Comparison of ENCODE assay signal across 8 cellular contexts in the genomic region with DNA sequence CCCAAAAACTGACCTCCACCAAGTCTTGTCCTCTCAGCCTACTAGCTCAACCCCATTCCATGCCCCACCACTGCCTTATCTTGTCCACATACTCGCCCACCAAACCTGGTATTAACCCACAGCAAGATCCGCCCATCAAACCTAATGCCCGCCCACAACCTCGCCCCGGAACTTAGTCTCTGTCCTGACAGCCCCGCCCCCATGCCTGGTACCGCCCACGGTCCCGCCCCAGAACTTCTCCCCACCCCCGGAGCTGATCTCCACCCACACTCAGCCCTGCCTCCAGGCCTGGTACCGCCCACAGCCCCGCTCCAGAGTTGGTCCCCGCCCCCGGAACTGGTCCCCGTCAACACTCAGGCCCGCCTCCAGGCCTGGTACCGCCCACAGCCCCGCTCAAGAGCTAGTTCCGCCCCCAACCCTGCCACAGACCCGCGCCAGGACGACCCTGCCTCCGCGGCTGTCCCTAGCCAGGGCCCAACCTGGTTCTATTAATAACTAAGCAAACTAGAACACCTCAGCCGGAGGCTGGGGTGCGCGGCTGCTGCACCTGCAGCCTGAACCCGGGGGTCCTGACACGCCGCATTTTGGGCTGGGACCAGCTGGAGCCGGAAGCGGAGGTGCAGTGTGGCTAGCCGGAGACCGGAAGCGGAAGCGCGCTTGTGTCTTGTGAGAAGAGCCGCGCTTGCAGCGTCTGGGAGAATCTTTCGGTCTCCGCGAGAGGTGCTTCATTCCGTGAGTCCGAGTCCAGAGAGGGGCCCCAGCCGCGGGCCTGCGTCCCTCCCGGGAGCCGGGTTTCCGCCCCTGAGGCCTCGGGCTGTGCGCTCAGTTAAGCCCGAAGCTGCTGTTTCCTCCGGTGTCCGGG. TPM values are rescaled to one million over a fixed set of nuclear protein-coding genes. Genes with fewer than 3 reads are reported as not detected.
A peak's percentile ranks its signal among the peaks of the same experiment; 100 is the strongest.
DNase-seq lines count a peak whose midpoint lies in the region; ATAC-seq and TF ChIP-seq lines count a peak whose summit lies in the region.

A gene (plus strand): TSS at position 662 of the 862 bp plus-strand sequence. CDS start 5,372 bp downstream, outside the sequence.

- H3K27me3 Mint-ChIP-seq in activated T-helper 2 cell treated with anti-CD3 and anti-CD28 coated beads, Interferon-gamma antibody, Interleukin-2, Interleukin-4, amounts not matched to agents 10 μg/mL and 5 μg/mL and 100 μg/mL, durations not matched to agents 14 hours and 24 hours and 36 hours (ENCODE audit: low read depth): no peaks in the 10 kb centered on the region
- H3K27me3 Mint-ChIP-seq in natural killer cell (ENCODE audit: low read depth in 2 of 2): no peaks in the 10 kb centered on the region

- H3K4me3 Mint-ChIP-seq in activated T-helper 2 cell treated with anti-CD3 and anti-CD28 coated beads, Interferon-gamma antibody, Interleukin-2, Interleukin-4, amounts not matched to agents 10 μg/mL and 5 μg/mL and 100 μg/mL, durations not matched to agents 14 hours and 24 hours and 36 hours (ENCODE audit: low read depth): peak within 1 kb of the TSS; percentile 94
- peak within 1 kb of the TSS; percentile 96 for H3K4me3 Mint-ChIP-seq in natural killer cell

- H3K4me1 Mint-ChIP-seq in activated T-helper 2 cell treated with anti-CD3 and anti-CD28 coated beads, Interferon-gamma antibody, Interleukin-2, Interleukin-4, amounts not matched to agents 10 μg/mL and 5 μg/mL and 100 μg/mL, durations not matched to agents 14 hours and 24 hours and 36 hours (ENCODE audit: low read depth): peaks cover 9% of the 10 kb centered on the region
- H3K4me1 Mint-ChIP-seq in natural killer cell: peaks cover 0 to 13% of the 10 kb centered on the region in 2 donors

- peaks cover 44% of the 10 kb centered on the region for H3K36me3 Mint-ChIP-seq in activated T-helper 2 cell treated with anti-CD3 and anti-CD28 coated beads, Interferon-gamma antibody, Interleukin-2, Interleukin-4, amounts not matched to agents 10 μg/mL and 5 μg/mL and 100 μg/mL, durations not matched to agents 14 hours and 24 hours and 36 hours (ENCODE audit: low read depth)
- H3K36me3 Mint-ChIP-seq in natural killer cell: no peaks in the 10 kb centered on the region

- POLR2A ChIA-PET in RWPE1 (lab: Yijun Ruan, JAX; ENCODE audit: low non-redundant PET): interaction anchor here (0.6 to 0.8 kb wide), 4 partner anchors 30 to 1027 kb away, joined by 3 to 5 read pairs (median 4); no protein-coding TSS in a partner anchor

- peaks cover 16% of the 10 kb centered on the region for H3K9me3 Mint-ChIP-seq in activated T-helper 2 cell treated with anti-CD3 and anti-CD28 coated beads, Interferon-gamma antibody, Interleukin-2, Interleukin-4, amounts not matched to agents 10 μg/mL and 5 μg/mL and 100 μg/mL, durations not matched to agents 14 hours and 24 hours and 36 hours
- peaks cover 0 to 2% of the 10 kb centered on the region in 2 donors for H3K9me3 Mint-ChIP-seq in natural killer cell

- H3K27ac Mint-ChIP-seq in activated T-helper 2 cell treated with anti-CD3 and anti-CD28 coated beads, Interferon-gamma antibody, Interleukin-2, Interleukin-4, amounts not matched to agents 10 μg/mL and 5 μg/mL and 100 μg/mL, durations not matched to agents 14 hours and 24 hours and 36 hours: peak within 1 kb of the TSS; percentile 86
- H3K27ac Mint-ChIP-seq in natural killer cell: peak within 1 kb of the TSS; percentile 94 to 95

- DNase-seq in EL (peak; percentile 98), H4 (ENCODE audit: low spot score) (peak; percentile 97), LoVo (ENCODE audit: low spot score) (peak; percentile 95), RWPE1 (ENCODE audit: low spot score) (peak; percentile 96), fibroblast of peridontal ligament (ENCODE audit: extremely low read depth) (peak; percentile 93), natural killer cell (peak; percentile 97)
- DNase-seq in activated T-helper 2 cell treated with anti-CD3 and anti-CD28 coated beads, Interferon-gamma antibody, Interleukin-2, Interleukin-4, amounts not matched to agents 10 μg/mL and 5 μg/mL and 100 μg/mL, durations not matched to agents 14 hours and 24 hours and 36 hours (ENCODE audit: low spot score): peak; percentile 96
- DNase-seq in stimulated activated naive CD4-positive, alpha-beta T cell (lab: John Stamatoyannopoulos, UW): peak; percentile 97 to 100 (median 99)

- CTCF ChIA-PET in RWPE1 (lab: Yijun Ruan, JAX): interaction anchor here (0.6 to 0.7 kb wide), 2 partner anchors 156 to 652 kb away, joined by 4 read pairs; no protein-coding TSS in a partner anchor

- TF ChIP-seq CTCF in RWPE1 (conservative IDR thresholded peaks at IDR 0.05; ENCODE audit: low read depth) (no peak), natural killer cell (IDR thresholded peaks at IDR 0.05) (no peak)

- H3K27ac ChIP-seq in RWPE1: peak within 1 kb of the TSS; percentile 87

- intact Hi-C loops in activated T-helper 2 cell treated with anti-CD3 and anti-CD28 coated beads, Interferon-gamma antibody, Interleukin-2, Interleukin-4, amounts not matched to agents 10 μg/mL and 5 μg/mL and 100 μg/mL, durations not matched to agents 14 hours and 24 hours and 36 hours (cut with micrococcal nuclease): no loop called here
- intact Hi-C loops in natural killer cell (cut with micrococcal nuclease): no loop called here

- ATAC-seq in natural killer cell: peak; percentile 95 to 100 (median 96)

RNA-seq across cellular contexts. Expression of the gene that starts here (rescaled TPM):
- total RNA-seq in H4 (2014; rRNA removed; shearing (Covaris generic)): 14.2 and 17.7 TPM in 2 replicates
- total RNA-seq in activated T-helper 2 cell treated with anti-CD3 and anti-CD28 coated beads, Interferon-gamma antibody, Interleukin-2, Interleukin-4, amounts not matched to agents 10 μg/mL and 5 μg/mL and 100 μg/mL, durations not matched to agents 14 hours and 24 hours and 36 hours: 9.2 and 9.4 TPM in 2 replicates
- total RNA-seq in natural killer cell: 10 to 100 TPM; 10.7 to 14.5 (median 10.9) TPM

Comparison
In these comparisons a context has a peak if more than half of its experiments do, and no peak if none do; other contexts are left out.
1. Peak in every context shown above with its lines: DNase-seq, ATAC-seq and H3K27ac ChIP-seq.